In genomic region chr17:63907161-63907778, GRCh38 we compare ENCODE assay signal across 10 cellular contexts. TPM values are rescaled to one million over a fixed set of nuclear protein-coding genes. Genes with fewer than 3 reads are reported as not detected.
DNase-seq lines count a peak whose midpoint lies in the region; ATAC-seq and TF ChIP-seq lines count a peak whose summit lies in the region.
"Not testable (repeated sequence)": the region's sequence is repeated elsewhere in the genome, so short reads cannot be mapped to it uniquely, and the experiment has no call there.
"Had no signal": no experiment of that assay in that cellular context is flagged by ENCODE, and none has a peak within 500 bp of the region (broad histone marks: within the 10 kb centered on the region; RNA-seq: fewer than 3 reads in every experiment).

No MANE protein-coding gene starts in this region.

- H3K4me3 ChIP-seq in GM23248; epithelial cell of proximal tubule (ENCODE audit: low read depth, low read length): not testable (repeated sequence)

- DNase-seq in CD1c-positive myeloid dendritic cell (ENCODE audit: extremely low spot score) (peak; percentile 8), GM23248 (peak; percentile 37), NCI-H2107 (lab: John Stamatoyannopoulos, UW) (peak; percentile 21), SIG-M5 treated with dmso at 0.1 percent for 504 hours (lab: John Stamatoyannopoulos, UW; ENCODE audit: unreplicated experiment) (peak; percentile 13), lung microvascular endothelial cell (ENCODE audit: low read depth in 2 of 2) (peak; percentile 21 to 44)
- not testable (repeated sequence) for DNase-seq in epithelial cell of proximal tubule (ENCODE audit: low read depth)

- not testable (repeated sequence) for H3F3A ChIP-seq in GM23248 (ENCODE audit: insufficient read depth)

- not testable (repeated sequence) for H3K36me3 Mint-ChIP-seq in activated T-helper 17 cell treated with anti-CD3 and anti-CD28 coated beads, Interleukin-2, amount 50 U/mL, for 72 hours (ENCODE audit: low read depth); stimulated activated memory B cell treated with anti-CD40 and anti-IgM and Interleukin-4, amounts not matched to agents 10 μg/mL and 1 μg/mL and 100 μg/mL, for 72 hours

- in situ Hi-C loops in GM23248 (cut with MboI): loop anchor here (25.0 kb wide), 1 partner anchor 380 kb away; no protein-coding TSS in a partner anchor

- peaks cover 23% of the 10 kb centered on the region for H3K27me3 ChIP-seq in GM23248 (replicated peaks; ENCODE audit: insufficient read depth)

- not testable (repeated sequence) for H3K9ac ChIP-seq in GM23248

- H3K4me1 Mint-ChIP-seq in activated T-helper 17 cell treated with anti-CD3 and anti-CD28 coated beads, Interleukin-2, amount 50 U/mL, for 72 hours: not testable (repeated sequence)
- H3K4me1 Mint-ChIP-seq in stimulated activated memory B cell treated with anti-CD40 and anti-IgM and Interleukin-4, amounts not matched to agents 10 μg/mL and 1 μg/mL and 100 μg/mL, for 72 hours: peaks cover 17% of the 10 kb centered on the region

- H3K4me3 Mint-ChIP-seq in activated T-helper 17 cell treated with anti-CD3 and anti-CD28 coated beads, Interleukin-2, amount 50 U/mL, for 72 hours; stimulated activated memory B cell treated with anti-CD40 and anti-IgM and Interleukin-4, amounts not matched to agents 10 μg/mL and 1 μg/mL and 100 μg/mL, for 72 hours: not testable (repeated sequence)

- WGBS in GM23248 (ENCODE audit: low coverage in 1 of 2, low lambda C conversion rate in 2 of 2, missing lambda C conversion rate in 2 of 2), 2 experiments: 48 to 49% methylated on average over 12 of the region's 12 CpGs

- H3K79me2 ChIP-seq in GM23248 (ENCODE audit: insufficient read depth): not testable (repeated sequence)

- H3K27ac Mint-ChIP-seq in activated T-helper 17 cell treated with anti-CD3 and anti-CD28 coated beads, Interleukin-2, amount 50 U/mL, for 72 hours; stimulated activated memory B cell treated with anti-CD40 and anti-IgM and Interleukin-4, amounts not matched to agents 10 μg/mL and 1 μg/mL and 100 μg/mL, for 72 hours: not testable (repeated sequence)

- not testable (repeated sequence) for H3K4me2 ChIP-seq in GM23248 (ENCODE audit: unreplicated experiment)

- peak; percentile 65 for ATAC-seq in activated T-helper 17 cell treated with anti-CD3 and anti-CD28 coated beads, Interleukin-2, amount 50 U/mL, for 72 hours (replicated peaks)
- ATAC-seq in stimulated activated memory B cell treated with anti-CD40 and anti-IgM and Interleukin-4, amounts not matched to agents 10 μg/mL and 1 μg/mL and 100 μg/mL, for 72 hours: peak; percentile 59

- TF ChIP-seq CTCF in epithelial cell of proximal tubule (conservative IDR thresholded peaks at IDR 0.05; ENCODE audit: low read depth, low read length): peak; percentile 33

- H3K9me3 Mint-ChIP-seq in activated T-helper 17 cell treated with anti-CD3 and anti-CD28 coated beads, Interleukin-2, amount 50 U/mL, for 72 hours; stimulated activated memory B cell treated with anti-CD40 and anti-IgM and Interleukin-4, amounts not matched to agents 10 μg/mL and 1 μg/mL and 100 μg/mL, for 72 hours: not testable (repeated sequence)

- H3K4me1 ChIP-seq in GM23248 (ENCODE audit: insufficient read depth): not testable (repeated sequence)

- not testable (repeated sequence) for H3K9me2 ChIP-seq in GM23248 (ENCODE audit: insufficient read depth)

- H3K27me3 Mint-ChIP-seq in activated T-helper 17 cell treated with anti-CD3 and anti-CD28 coated beads, Interleukin-2, amount 50 U/mL, for 72 hours; stimulated activated memory B cell treated with anti-CD40 and anti-IgM and Interleukin-4, amounts not matched to agents 10 μg/mL and 1 μg/mL and 100 μg/mL, for 72 hours: not testable (repeated sequence)

- not testable (repeated sequence) for H3K27ac ChIP-seq in GM23248

- not testable (repeated sequence) for H4K20me1 ChIP-seq in GM23248 (ENCODE audit: insufficient read depth)

- not testable (repeated sequence) for H3K9me3 ChIP-seq in GM23248 (ENCODE audit: low read depth)

- not testable (repeated sequence) for H2AFZ ChIP-seq in GM23248

- H3K36me3 ChIP-seq in GM23248 (ENCODE audit: low read depth): not testable (repeated sequence)

RNA-seq across cellular contexts. Expression of gene CSHL1, which starts 3.8 kb away (rescaled TPM):
- not detected in 2 replicates for total RNA-seq in GM23248 (2014; rRNA removed; shearing (Covaris generic))
- polyA plus RNA-seq in GM23248 (2016; fragmentation: Nextera tagmentation; extraction: Ambion mirVana): not detected in 2 replicates
- total RNA-seq in activated T-helper 17 cell treated with anti-CD3 and anti-CD28 coated beads, Interleukin-2, amount 50 U/mL, for 72 hours: under 1 TPM in 1 of 2 donors, not detected in 1; 0.61 TPM
- total RNA-seq in epithelial cell of proximal tubule (not detected in 2 replicates), lung microvascular endothelial cell (not detected in 2 replicates)
- total RNA-seq: Caco-2, glomerular endothelial cell had no signal

RNA-seq across cellular contexts. Expression of gene CSH1, which starts 10.9 kb away (rescaled TPM):
- total RNA-seq in GM23248 (2014; rRNA removed; shearing (Covaris generic)): not detected in 2 replicates
- not detected in 2 replicates for polyA plus RNA-seq in GM23248 (2016; fragmentation: Nextera tagmentation; extraction: Ambion mirVana)
- total RNA-seq in activated T-helper 17 cell treated with anti-CD3 and anti-CD28 coated beads, Interleukin-2, amount 50 U/mL, for 72 hours: 1 to 10 TPM; 7.6 to 8.2 TPM
- total RNA-seq in epithelial cell of proximal tubule: not detected in 2 replicates
- total RNA-seq in lung microvascular endothelial cell: not detected in 2 replicates
- total RNA-seq: Caco-2, glomerular endothelial cell had no signal

RNA-seq across cellular contexts. Expression of gene GH1, which starts 11.4 kb away (rescaled TPM):
- not detected in 2 replicates for total RNA-seq in GM23248 (2014; rRNA removed; shearing (Covaris generic))
- not detected in 2 replicates for polyA plus RNA-seq in GM23248 (2016; fragmentation: Nextera tagmentation; extraction: Ambion mirVana)
- under 1 TPM in 1 of 2 donors, not detected in 1; 0.56 TPM for total RNA-seq in activated T-helper 17 cell treated with anti-CD3 and anti-CD28 coated beads, Interleukin-2, amount 50 U/mL, for 72 hours
- total RNA-seq in epithelial cell of proximal tubule (not detected in 2 replicates), lung microvascular endothelial cell (not detected in 2 replicates)
- total RNA-seq: Caco-2, glomerular endothelial cell had no signal

RNA-seq across cellular contexts. Expression of gene CD79B, which starts 24.9 kb away (rescaled TPM):
- total RNA-seq in GM23248 (2014; rRNA removed; shearing (Covaris generic)): not detected in 2 replicates
- not detected in 2 replicates for polyA plus RNA-seq in GM23248 (2016; fragmentation: Nextera tagmentation; extraction: Ambion mirVana)
- total RNA-seq in activated T-helper 17 cell treated with anti-CD3 and anti-CD28 coated beads, Interleukin-2, amount 50 U/mL, for 72 hours: 10 to 100 TPM; 29.3 to 41.4 TPM
- total RNA-seq in epithelial cell of proximal tubule: not detected in 2 replicates
- 1.5 TPM in 1 of 2 replicates, not detected in the other for total RNA-seq in lung microvascular endothelial cell
- total RNA-seq: Caco-2 had no signal

RNA-seq across cellular contexts. Expression of gene GH2, which starts 25.5 kb away (rescaled TPM):
- total RNA-seq in GM23248 (2014; rRNA removed; shearing (Covaris generic)): not detected in 2 replicates
- polyA plus RNA-seq in GM23248 (2016; fragmentation: Nextera tagmentation; extraction: Ambion mirVana): not detected in 2 replicates
- not detected for total RNA-seq in activated T-helper 17 cell treated with anti-CD3 and anti-CD28 coated beads, Interleukin-2, amount 50 U/mL, for 72 hours
- total RNA-seq in epithelial cell of proximal tubule (not detected in 2 replicates), lung microvascular endothelial cell (not detected in 2 replicates)
- total RNA-seq: Caco-2, glomerular endothelial cell had no signal
